Comparison of ENCODE assay signal across 16 cellular contexts in genomic region chr16:83717308-83717707, GRCh38.
DNase-seq lines count a peak whose midpoint lies in the region; ATAC-seq, FAIRE-seq and TF ChIP-seq lines count a peak whose summit lies in the region.
"Had no signal": no experiment of that assay in that cellular context is flagged by ENCODE, and none has a peak within 500 bp of the region (broad histone marks: within the 10 kb centered on the region; RNA-seq: fewer than 3 reads in every experiment).

No MANE protein-coding gene starts in this region.

- peak overlapping the region; percentile 72 for H3K4me2 ChIP-seq in astrocyte (ENCODE audit: low read length)

- no peaks in the 10 kb centered on the region for H3K27me3 ChIP-seq in astrocyte (ENCODE audit: insufficient read depth, low read length)
- H3K27me3 ChIP-seq in esophagus squamous epithelium, result no peaks in the 10 kb centered on the region

- DNase-seq in ELF-1 (ENCODE audit: low read depth, low spot score), result peak; percentile 48
- peak; percentile 16 for DNase-seq in HEK293T (ENCODE audit: extremely low spot score)
- DNase-seq in astrocyte (ENCODE audit: low read depth), result no peak
- DNase-seq in iPS-NIHi7 (ENCODE audit: extremely low spot score), result peak; percentile 84
- DNase-seq in H4 (ENCODE audit: low spot score), result no peak
- no peak for DNase-seq in esophagus squamous epithelium (lab: John Stamatoyannopoulos, UW)
- DNase-seq in KG1 (lab: John Stamatoyannopoulos, UW), result no peak
- DNase-seq: activated CD4-positive, alpha-beta memory T cell treated with anti-CD3 and anti-CD28 coated beads for 36 hours; activated T-cell treated with anti-CD3 and anti-CD28 coated beads, Interleukin-2, amount 50 U/mL, for 4 hours; left cardiac atrium; NCI-H1417 treated with DMSO at 0.1 percent for 48 hours; NCI-H510A had no signal

- peaks cover 15% of the 10 kb centered on the region for H3K4me1 ChIP-seq in astrocyte (ENCODE audit: insufficient read depth, low read length)
- no peaks in the 10 kb centered on the region for H3K4me1 ChIP-seq in esophagus squamous epithelium

- peak overlapping the region; percentile 75 for H3K27ac ChIP-seq in astrocyte (ENCODE audit: low read depth, low read length)
- H3K27ac ChIP-seq in esophagus squamous epithelium, result no peak overlapping the region
- H3K27ac ChIP-seq: SK-N-MC had no signal

- H3K36me3 ChIP-seq in astrocyte (ENCODE audit: insufficient read depth, low read length) (no peaks in the 10 kb centered on the region), esophagus squamous epithelium (no peaks in the 10 kb centered on the region)

- H3K79me2 ChIP-seq in astrocyte (ENCODE audit: insufficient read depth, low read length), result no peaks in the 10 kb centered on the region

- H3K36me3 Mint-ChIP-seq in astrocyte (ENCODE audit: low read depth, unreplicated experiment), result no peaks in the 10 kb centered on the region
- H3K36me3 Mint-ChIP-seq: activated CD4-positive, alpha-beta memory T cell treated with anti-CD3 and anti-CD28 coated beads for 36 hours; activated naive CD8-positive, alpha-beta T cell had no signal

- H3K27ac Mint-ChIP-seq in astrocyte (ENCODE audit: unreplicated experiment), result peak overlapping the region; percentile 90
- H3K27ac Mint-ChIP-seq: activated CD4-positive, alpha-beta memory T cell treated with anti-CD3 and anti-CD28 coated beads for 36 hours; activated naive CD8-positive, alpha-beta T cell had no signal

- POLR2A ChIA-PET in HEK293T (lab: Yijun Ruan, JAX), result no interaction called here

- FAIRE-seq in astrocyte (lab: Jason Lieb, UNC), result no peak
- FAIRE-seq: TTC549 had no signal

- peak overlapping the region; percentile 43 for H3K9ac ChIP-seq in astrocyte (ENCODE audit: low read length)

- ATAC-seq in GM19023 (IDR thresholded peaks at IDR 0.05; ENCODE audit: unreplicated experiment), result no peak
- ATAC-seq: activated T-cell treated with anti-CD3 and anti-CD28 coated beads, Interleukin-2, amount 50 U/mL, for 4 hours had no signal

- H2AFZ ChIP-seq in astrocyte (ENCODE audit: low read depth, low read length), result no peak overlapping the region

- H3K4me3 ChIP-seq in astrocyte (ENCODE audit: insufficient read depth, low read depth, low read length), result no peak overlapping the region
- no peak overlapping the region for H3K4me3 ChIP-seq in esophagus squamous epithelium
- H3K4me3 ChIP-seq: SK-N-MC had no signal

- intact Hi-C loops in esophagus squamous epithelium (cut with DNase I), result no loop called here

- CTCF ChIA-PET in HEK293T (lab: Yijun Ruan, JAX), result no interaction called here

- H3K4me1 Mint-ChIP-seq in astrocyte (ENCODE audit: low read depth, unreplicated experiment), result peaks cover 28% of the 10 kb centered on the region

- H3K27me3 Mint-ChIP-seq in astrocyte (ENCODE audit: low read depth, unreplicated experiment), result peaks cover 3% of the 10 kb centered on the region
- H3K27me3 Mint-ChIP-seq: activated naive CD8-positive, alpha-beta T cell had no signal

- H3K9me3 ChIP-seq in astrocyte (ENCODE audit: insufficient read depth, low read depth, low read length) (no peaks in the 10 kb centered on the region), esophagus squamous epithelium (no peaks in the 10 kb centered on the region)

- peak overlapping the region; percentile 63 for H3K4me3 Mint-ChIP-seq in astrocyte (ENCODE audit: unreplicated experiment)
- H3K4me3 Mint-ChIP-seq: activated CD4-positive, alpha-beta memory T cell treated with anti-CD3 and anti-CD28 coated beads for 36 hours; activated naive CD8-positive, alpha-beta T cell; activated T-cell treated with anti-CD3 and anti-CD28 coated beads, Interleukin-2, amount 50 U/mL, for 4 hours had no signal

- TF ChIP-seq POLR2A in esophagus squamous epithelium (IDR thresholded peaks at IDR 0.05), result no peak

- TF ChIP-seq CTCF in astrocyte (IDR thresholded peaks at IDR 0.05; ENCODE audit: insufficient read depth, low read depth, low read length), result peak; percentile 20
- TF ChIP-seq CTCF in esophagus squamous epithelium (IDR thresholded peaks at IDR 0.05), result no peak

- peaks cover 3% of the 10 kb centered on the region for H3K9me3 Mint-ChIP-seq in astrocyte (ENCODE audit: unreplicated experiment)
- H3K9me3 Mint-ChIP-seq: activated CD4-positive, alpha-beta memory T cell treated with anti-CD3 and anti-CD28 coated beads for 36 hours; activated T-cell treated with anti-CD3 and anti-CD28 coated beads, Interleukin-2, amount 50 U/mL, for 4 hours had no signal

- 79 to 80% methylated on average over 6 to 7 of the region's 7 CpGs for WGBS in esophagus squamous epithelium, 2 donors

- no peaks in the 10 kb centered on the region for H4K20me1 ChIP-seq in astrocyte (ENCODE audit: insufficient read depth, low read length)

TF ChIP-seq in HEK293T, 16 proteins besides CTCF, POLR2A, EP300 and RAD21:
- TF ChIP-seq ARNT (IDR thresholded peaks at IDR 0.05) (no peak), NFRKB (IDR thresholded peaks at IDR 0.05) (no peak), ELF4 (IDR thresholded peaks at IDR 0.05) (no peak), TARDBP (IDR thresholded peaks at IDR 0.05) (no peak), FOXA1 (IDR thresholded peaks at IDR 0.05) (no peak), BHLHE40 (IDR thresholded peaks at IDR 0.05; ENCODE audit: borderline replicate concordance) (no peak), HDGF (IDR thresholded peaks at IDR 0.05; ENCODE audit: borderline replicate concordance) (no peak), L3MBTL2 (conservative IDR thresholded peaks at IDR 0.05) (no peak), ZNF384 (IDR thresholded peaks at IDR 0.05) (no peak), LEF1 (IDR thresholded peaks at IDR 0.05; ENCODE audit: borderline replicate concordance) (no peak), CTBP1 (IDR thresholded peaks at IDR 0.05; ENCODE audit: borderline replicate concordance) (no peak), SP1 (IDR thresholded peaks at IDR 0.05) (no peak), FOXM1 (IDR thresholded peaks at IDR 0.05; ENCODE audit: borderline replicate concordance) (no peak), PKNOX1 (IDR thresholded peaks at IDR 0.05) (no peak), FOXK2 (IDR thresholded peaks at IDR 0.05) (no peak), SUZ12 (IDR thresholded peaks at IDR 0.05) (no peak)
TF ChIP-seq in HEK293T: peak in this region for 0.

Comparison
In these comparisons a context has a peak if more than half of its experiments do, and no peak if none do; other contexts are left out.
1. DNase-seq: peak in ELF-1 (single experiment), HEK293T (single experiment) and iPS-NIHi7 (single experiment); none in astrocyte (single experiment), H4 (single experiment), esophagus squamous epithelium (single experiment) and KG1 (single experiment).